In genomic region chr7:43108255-43109011, GRCh38 we compare ENCODE assay signal across 8 cellular contexts. TPM values are rescaled to one million over a fixed set of nuclear protein-coding genes. Genes with fewer than 3 reads are reported as not detected.
DNase-seq lines count a peak whose midpoint lies in the region; ATAC-seq and TF ChIP-seq lines count a peak whose summit lies in the region.

No MANE protein-coding gene starts in this region.

- no peak overlapping the region for H3K4me3 ChIP-seq in SJCRH30
- H3K4me3 ChIP-seq in ascending aorta: no peak overlapping the region
- H3K4me3 ChIP-seq in iPS-15b (ENCODE audit: low read depth, low read length): peak overlapping the region; percentile 24

- DNase-seq in ELR (ENCODE audit: low read depth) (peak; percentile 69), SJCRH30 (peak; percentile 55 to 72), ascending aorta (ENCODE audit: low spot score in 2 of 2) (peak in 1 of 2 donors; percentile 69), NCI-H128 (lab: John Stamatoyannopoulos, UW; ENCODE audit: unreplicated experiment) (no peak)
- DNase-seq in stimulated activated CD4-positive, alpha-beta T cell treated with anti-CD3 and anti-CD28 coated beads, Interleukin-15, amount 100 ng/mL, for 24 hours: peak; percentile 77

- TF ChIP-seq CTCF in ascending aorta (IDR thresholded peaks at IDR 0.05): peak in 2 of 3 experiments; percentile 71 to 72

- H3K27ac ChIP-seq in SJCRH30 (no peak overlapping the region), ascending aorta (no peak overlapping the region)

- no peaks in the 10 kb centered on the region for H3K36me3 ChIP-seq in SJCRH30
- no peaks in the 10 kb centered on the region for H3K36me3 ChIP-seq in ascending aorta
- no peaks in the 10 kb centered on the region for H3K36me3 ChIP-seq in iPS-15b (ENCODE audit: control insufficient read depth, insufficient read depth, low read length)

- intact Hi-C loops in ascending aorta (cut with DNase I): no loop called here

- H3K9ac ChIP-seq in iPS-15b (ENCODE audit: low read depth, low read length): no peak overlapping the region

- peak; percentile 86 for ATAC-seq in GM21381 (IDR thresholded peaks at IDR 0.05; ENCODE audit: unreplicated experiment)
- ATAC-seq in HG03571 (IDR thresholded peaks at IDR 0.05; ENCODE audit: unreplicated experiment): peak; percentile 90

- no peaks in the 10 kb centered on the region for H3K4me1 ChIP-seq in SJCRH30
- H3K4me1 ChIP-seq in ascending aorta: peaks cover 5 to 11% of the 10 kb centered on the region in 2 donors
- H3K4me1 ChIP-seq in iPS-15b (ENCODE audit: control insufficient read depth, insufficient read depth, low read length): peaks cover 6% of the 10 kb centered on the region

- no peaks in the 10 kb centered on the region; the same call in 1 of the 2 replicates for H3K27me3 ChIP-seq in SJCRH30
- H3K27me3 ChIP-seq in ascending aorta: peaks cover 12% of the 10 kb centered on the region
- peaks cover 16% of the 10 kb centered on the region for H3K27me3 ChIP-seq in iPS-15b (ENCODE audit: control insufficient read depth, insufficient read depth, low read length)

- H3K9me3 ChIP-seq in SJCRH30 (replicated peaks): no peaks in the 10 kb centered on the region
- H3K9me3 ChIP-seq in ascending aorta: no peaks in the 10 kb centered on the region
- H3K9me3 ChIP-seq in iPS-15b (ENCODE audit: control insufficient read depth, insufficient read depth, low read length): no peaks in the 10 kb centered on the region

RNA-seq across cellular contexts. Expression of gene HECW1, which starts 4.0 kb away (rescaled TPM):
- not detected in 2 replicates for total RNA-seq in SJCRH30 (2014; rRNA removed; shearing (Covaris generic))
- not detected for total RNA-seq in ascending aorta
